In genomic region chr3:37770938-37771918, GRCh38 we compare ENCODE assay signal across 16 cellular contexts.
DNase-seq lines count a peak whose midpoint lies in the region; FAIRE-seq and TF ChIP-seq lines count a peak whose summit lies in the region.
"Had no signal": no experiment of that assay in that cellular context is flagged by ENCODE, and none has a peak within 500 bp of the region (broad histone marks: within the 10 kb centered on the region; RNA-seq: fewer than 3 reads in every experiment).

No MANE protein-coding gene starts in this region.

- peaks cover 18% of the 10 kb centered on the region for H3K4me1 ChIP-seq in mesendoderm (ENCODE audit: control insufficient read depth, low read depth, low read length)

- peak overlapping the region; percentile 30 for H4K5ac ChIP-seq in mesendoderm (ENCODE audit: low read length)

- H2BK5ac ChIP-seq in mesendoderm (ENCODE audit: low read length): peak overlapping the region; percentile 82

- H2AK5ac ChIP-seq in mesendoderm (ENCODE audit: low read length): peak overlapping the region; percentile 46

- no peaks in the 10 kb centered on the region for H3K27me3 ChIP-seq in mesendoderm (ENCODE audit: insufficient read depth, low read length, poor library complexity)

- H3K27ac ChIP-seq in mesendoderm (ENCODE audit: low read depth, low read length): no peak overlapping the region

- H3K79me2 ChIP-seq in mesendoderm (ENCODE audit: control insufficient read depth, insufficient read depth, low read length): no peaks in the 10 kb centered on the region

- peak overlapping the region; percentile 54 for H3K56ac ChIP-seq in mesendoderm (ENCODE audit: low read length)

- no peak overlapping the region for H2BK15ac ChIP-seq in mesendoderm (replicated peaks; ENCODE audit: low read depth)

- H3K4me2 ChIP-seq in mesendoderm (ENCODE audit: low read length): no peak overlapping the region

- H3K4ac ChIP-seq in mesendoderm (ENCODE audit: low read depth, low read length): no peak overlapping the region

- TF ChIP-seq CTCF in fibroblast of the aortic adventitia (IDR thresholded peaks at IDR 0.05; ENCODE audit: insufficient read depth, low read length): no peak

- no peaks in the 10 kb centered on the region for H3K79me1 ChIP-seq in mesendoderm (ENCODE audit: low read length)

- WGBS in mesendoderm (ENCODE audit: extremely low coverage, insufficient coverage, low lambda C conversion rate): no CpG with 5 or more reads among the region's 10 CpGs

- H3K9ac ChIP-seq in mesendoderm (ENCODE audit: low read length): no peak overlapping the region

- no peak overlapping the region for H2BK120ac ChIP-seq in mesendoderm (ENCODE audit: low read depth, low read length)

- no peak overlapping the region for H4K8ac ChIP-seq in mesendoderm (ENCODE audit: low read depth, low read length)

- peak; percentile 46 for FAIRE-seq in urothelium cell line (lab: Jason Lieb, UNC)
- FAIRE-seq: colon had no signal

- H3K4me3 ChIP-seq in fibroblast of the aortic adventitia (ENCODE audit: low read depth, low read length) (no peak overlapping the region), mesendoderm (ENCODE audit: low read length) (no peak overlapping the region)

- no peak overlapping the region for H3K18ac ChIP-seq in mesendoderm (ENCODE audit: low read length)

- peak; percentile 37 for DNase-seq in NCI-H1092 treated with DMSO at 0.1 percent for 48 hours (lab: John Stamatoyannopoulos, UW)
- DNase-seq in NCI-H1092 (lab: John Stamatoyannopoulos, UW): no peak
- DNase-seq in fibroblast of the aortic adventitia (ENCODE audit: low read depth): peak; percentile 27
- no peak for DNase-seq in mesendoderm
- DNase-seq in urothelium cell line (ENCODE audit: low spot score): no peak
- DNase-seq in activated naive CD4-positive, alpha-beta T cell treated with Interleukin-2 at 50 U/mL for 16 hours: no peak
- no peak for DNase-seq in SKM-1 (lab: John Stamatoyannopoulos, UW; ENCODE audit: unreplicated experiment)
- no peak for DNase-seq in hypothalamus (lab: John Stamatoyannopoulos, UW)
- DNase-seq: 8988T; activated CD8-positive, alpha-beta memory T cell treated with anti-CD3 and anti-CD28 coated beads, Interleukin-2, amount 10 ng/mL, durations not matched to agents 7 days and 5 days; activated naive CD4-positive, alpha-beta T cell treated with anti-CD3 and anti-CD28 coated beads, Interleukin-2, amount 10 ng/mL, durations not matched to agents 7 days and 5 days; immature natural killer cell; naive thymus-derived CD8-positive, alpha-beta T cell; SIG-M5; substantia nigra had no signal

- no peaks in the 10 kb centered on the region for H3K36me3 ChIP-seq in mesendoderm (ENCODE audit: control insufficient read depth, insufficient read depth, low read length)

- peak overlapping the region; percentile 48 for H3K23ac ChIP-seq in mesendoderm (ENCODE audit: low read length)

Comparison
In these comparisons a context has a peak if more than half of its experiments do, and no peak if none do; other contexts are left out.
1. DNase-seq: peak in NCI-H1092 treated with DMSO at 0.1 percent for 48 hours (single experiment) and fibroblast of the aortic adventitia (single experiment); none in NCI-H1092 (single experiment), mesendoderm (single experiment), urothelium cell line (single experiment), activated naive CD4-positive, alpha-beta T cell treated with Interleukin-2 at 50 U/mL for 16 hours (single experiment), SKM-1 (single experiment) and hypothalamus (0 of 51).